8 cellular contexts compared by ENCODE assay signal in genomic region chr19:1905071-1905862, GRCh38. TPM values are rescaled to one million over a fixed set of nuclear protein-coding genes. Genes with fewer than 3 reads are reported as not detected.
DNase-seq lines count a peak whose midpoint lies in the region; ATAC-seq, FAIRE-seq and TF ChIP-seq lines count a peak whose summit lies in the region.

Gene ADAT3, plus strand, starts transcription at chr19:1905399. Its CDS starts 6,649 bp downstream, at chr19:1912048.
Gene SCAMP4, plus strand, starts transcription at chr19:1905399. Its CDS starts 9,621 bp downstream, at chr19:1915020.

- peak within 1 kb of the TSS; percentile 74 for H3K4me2 ChIP-seq in endothelial cell of umbilical vein (ENCODE audit: insufficient read depth, low read length)

- peak; percentile 73 for TF ChIP-seq POLR2A in endothelial cell of umbilical vein (IDR thresholded peaks at IDR 0.05; ENCODE audit: low read depth, low read length)

- peaks cover 24 to 30% (median 29%) of the 10 kb centered on the region in 3 donors for H3K4me1 Mint-ChIP-seq in IgD-negative memory B cell

- DNase-seq in D721Med (ENCODE audit: insufficient read length, low spot score) (peak; percentile 89), OCI-M1 (lab: John Stamatoyannopoulos, UW) (peak; percentile 97), activated T-cell treated with anti-CD3 and anti-CD28 coated beads for 24 hours (ENCODE audit: low read depth) (peak; percentile 98), endothelial cell of umbilical vein (ENCODE audit: low read depth, low spot score) (peak; percentile 99), middle frontal gyrus (ENCODE audit: extremely low spot score, low spot score) (peak; percentile 99)
- peak; percentile 95 to 97 for DNase-seq in stimulated activated CD8-positive, alpha-beta memory T cell treated with anti-CD3 and anti-CD28 coated beads, Interleukin-2, amount 100 ng/mL, for 1 hour (ENCODE audit: low read depth in 2 of 2)

- CTCF ChIA-PET in endothelial cell of umbilical vein (lab: Charles Lee) = interaction anchor here (0.9 to 1.0 kb wide), 2 partner anchors 41 to 187 kb away, joined by 3 to 4 read pairs; no protein-coding TSS in a partner anchor

- no peaks in the 10 kb centered on the region for H3K4me1 ChIP-seq in endothelial cell of umbilical vein (ENCODE audit: control insufficient read depth, extremely low read depth, insufficient read depth, low read length)

- dilution Hi-C loops in endothelial cell of umbilical vein (cut with MboI; ENCODE audit: extremely low pct_ligation_motif_present, low sequenced_read_pairs) = no loop called here

- no peaks in the 10 kb centered on the region for H3K36me3 ChIP-seq in endothelial cell of umbilical vein (ENCODE audit: control insufficient read depth in 2 of 2, extremely low read depth in 1 of 2, insufficient read depth in 2 of 2, low read length in 2 of 2)

- H3K27me3 Mint-ChIP-seq in IgD-negative memory B cell = no peaks in the 10 kb centered on the region

- H3K27ac ChIP-seq in endothelial cell of umbilical vein (ENCODE audit: insufficient read depth, low read depth, low read length) = peak within 1 kb of the TSS; percentile 73

- no peaks in the 10 kb centered on the region for H3K36me3 Mint-ChIP-seq in IgD-negative memory B cell

- TF ChIP-seq CTCF in D721Med (IDR thresholded peaks at IDR 0.05; ENCODE audit: insufficient read depth, missing control alignments) (no peak), endothelial cell of umbilical vein (IDR thresholded peaks at IDR 0.05; ENCODE audit: extremely low read depth in 1 of 2, insufficient read depth in 1 of 2, low read depth in 1 of 2, low read length in 2 of 2) (no peak)

- no peaks in the 10 kb centered on the region for H3K9me3 Mint-ChIP-seq in IgD-negative memory B cell

- peak within 1 kb of the TSS; percentile 84 to 97 (median 94) for H3K4me3 Mint-ChIP-seq in IgD-negative memory B cell

- ATAC-seq in GM21529 (IDR thresholded peaks at IDR 0.05; ENCODE audit: unreplicated experiment) = peak; percentile 75

- H3K27me3 ChIP-seq in endothelial cell of umbilical vein (ENCODE audit: control insufficient read depth in 2 of 2, insufficient read depth in 2 of 2, low read length in 2 of 2) = no peaks in the 10 kb centered on the region

- FAIRE-seq in D721Med (lab: Jason Lieb, UNC) = no peak
- FAIRE-seq in endothelial cell of umbilical vein (lab: Jason Lieb, UNC) = peak; percentile 98

- H3K9me3 ChIP-seq in endothelial cell of umbilical vein (replicated peaks; ENCODE audit: control insufficient read depth, insufficient read depth, low read length) = no peaks in the 10 kb centered on the region

- no TSS peak for BruUV-seq in endothelial cell of umbilical vein (replicated peaks; lab: Mats Ljungman, UMichigan)

- intact Hi-C loops in endothelial cell of umbilical vein (cut with micrococcal nuclease) = loop anchor here (1.0 kb wide), 3 partner anchors 20 to 41 kb away; partner anchors contain the start of gene ABHD17A

- peak within 1 kb of the TSS; percentile 97 to 98 (median 98) for H3K27ac Mint-ChIP-seq in IgD-negative memory B cell

- H3K4me3 ChIP-seq in endothelial cell of umbilical vein (replicated peaks in 1 of 3; ENCODE audit: insufficient read depth in 1 of 3, low read depth in 1 of 3, low read length in 3 of 3) = peak within 1 kb of the TSS; percentile 55 to 63 (median 61)

- H3K9ac ChIP-seq in endothelial cell of umbilical vein (replicated peaks; ENCODE audit: extremely low read depth, insufficient read depth, low read length) = peak within 1 kb of the TSS; percentile 83

- no peaks in the 10 kb centered on the region for H4K20me1 ChIP-seq in endothelial cell of umbilical vein (replicated peaks; ENCODE audit: control insufficient read depth, extremely low read depth, insufficient read depth, low read length)

- POLR2A ChIA-PET in endothelial cell of umbilical vein (lab: Charles Lee) = interaction anchor here (0.6 to 0.7 kb wide), 2 partner anchors 13 to 15 kb away, joined by 3 read pairs; no protein-coding TSS in a partner anchor

- no peaks in the 10 kb centered on the region for H3K9me1 ChIP-seq in endothelial cell of umbilical vein (replicated peaks; ENCODE audit: control insufficient read depth, extremely low read depth, insufficient read depth, low read length)

- H2AFZ ChIP-seq in endothelial cell of umbilical vein (ENCODE audit: low read depth, low read length) = peak within 1 kb of the TSS; percentile 60

- peaks cover 41% of the 10 kb centered on the region for H3K79me2 ChIP-seq in endothelial cell of umbilical vein (ENCODE audit: control insufficient read depth, insufficient read depth, low read length)

TF ChIP-seq in endothelial cell of umbilical vein, 7 proteins besides CTCF, POLR2A, EP300 and RAD21:
- TF ChIP-seq MYC (IDR thresholded peaks at IDR 0.05; ENCODE audit: low read depth, low read length) = peak; percentile 63
- peak; percentile 87 for TF ChIP-seq POLR2AphosphoS5 (IDR thresholded peaks at IDR 0.05; ENCODE audit: insufficient read depth, low read depth, low read length)
- TF ChIP-seq EZH2 (IDR thresholded peaks at IDR 0.05; ENCODE audit: borderline replicate concordance, low read depth, low read length, severe bottlenecking) = no peak
- peak; percentile 61 for TF ChIP-seq MAX (IDR thresholded peaks at IDR 0.05; ENCODE audit: insufficient read depth, insufficient read length)

RNA-seq across cellular contexts. Expression of gene ADAT3, which starts in this region (rescaled TPM):
- polyA plus RNA-seq in IgD-negative memory B cell (7.4 TPM), endothelial cell of umbilical vein (5.7 and 8.6 TPM in 2 replicates)
- total RNA-seq in endothelial cell of umbilical vein = 8.0 and 11.7 TPM in 2 replicates
- polyA plus RNA-seq in endothelial cell of umbilical vein (2011; cell fraction: cytosol; rRNA removed) = 1.1 and 2.6 TPM in 2 replicates
- 3.4 and 3.8 TPM in 2 replicates for polyA plus RNA-seq in endothelial cell of umbilical vein (2011; cell fraction: nucleus; rRNA removed)
- polyA plus RNA-seq in endothelial cell of umbilical vein (2012) = 1.7 and 2.9 TPM in 2 replicates
- 2.0 and 3.3 TPM in 2 replicates for polyA minus RNA-seq in endothelial cell of umbilical vein
- polyA minus RNA-seq in endothelial cell of umbilical vein (2011; cell fraction: cytosol; rRNA and poly(A)+ RNA removed) = 5.0 TPM
- polyA minus RNA-seq in endothelial cell of umbilical vein (2011; cell fraction: nucleus; rRNA and poly(A)+ RNA removed) = 2.8 and 7.1 TPM in 2 replicates

RNA-seq across cellular contexts. Expression of gene SCAMP4, which starts in this region (rescaled TPM):
- 43.1 TPM for polyA plus RNA-seq in IgD-negative memory B cell
- 68.2 and 72.2 TPM in 2 replicates for total RNA-seq in endothelial cell of umbilical vein
- polyA plus RNA-seq in endothelial cell of umbilical vein = 24.4 and 29.6 TPM in 2 replicates
- 16.1 and 22.8 TPM in 2 replicates for polyA plus RNA-seq in endothelial cell of umbilical vein (2011; cell fraction: cytosol; rRNA removed)
- 33.4 and 36.5 TPM in 2 replicates for polyA plus RNA-seq in endothelial cell of umbilical vein (2011; cell fraction: nucleus; rRNA removed)
- 28.5 and 51.3 TPM in 2 replicates for polyA plus RNA-seq in endothelial cell of umbilical vein (2012)
- polyA minus RNA-seq in endothelial cell of umbilical vein = 23.8 and 26.8 TPM in 2 replicates
- 29.4 TPM for polyA minus RNA-seq in endothelial cell of umbilical vein (2011; cell fraction: cytosol; rRNA and poly(A)+ RNA removed)
- polyA minus RNA-seq in endothelial cell of umbilical vein (2011; cell fraction: nucleus; rRNA and poly(A)+ RNA removed) = 16.2 and 22.0 TPM in 2 replicates

Comparison
In these comparisons a context has a peak if more than half of its experiments do, and no peak if none do; other contexts are left out.
1. Peak in every context shown above with its lines: DNase-seq, ATAC-seq, H3K4me3 ChIP-seq and H3K27ac ChIP-seq.